Comparison of ENCODE assay signal across 9 cellular contexts in genomic region chr17:66676421-66676820, GRCh38.
DNase-seq lines count a peak whose midpoint lies in the region; ATAC-seq and TF ChIP-seq lines count a peak whose summit lies in the region.
"Had no signal": no experiment of that assay in that cellular context is flagged by ENCODE, and none has a peak within 500 bp of the region (broad histone marks: within the 10 kb centered on the region; RNA-seq: fewer than 3 reads in every experiment).

No MANE protein-coding gene starts in this region.

- no peaks in the 10 kb centered on the region for H3K9me3 ChIP-seq in Caco-2
- peaks cover 5% of the 10 kb centered on the region for H3K9me3 ChIP-seq in smooth muscle cell (replicated peaks; ENCODE audit: low read depth)

- H3K36me3 ChIP-seq in Caco-2 (ENCODE audit: control insufficient read depth, insufficient read depth, low read length) (no peaks in the 10 kb centered on the region), smooth muscle cell (ENCODE audit: low read depth) (no peaks in the 10 kb centered on the region)
- H3K36me3 ChIP-seq: spleen had no signal

- H4K20me1 ChIP-seq in smooth muscle cell (ENCODE audit: low read depth) = no peaks in the 10 kb centered on the region

- 78% methylated on average over 11 of the region's 11 CpGs for WGBS in smooth muscle cell (ENCODE audit: low lambda C conversion rate)

- no peak overlapping the region for H3K4me2 ChIP-seq in smooth muscle cell

- peaks cover 11% of the 10 kb centered on the region for H3K36me3 Mint-ChIP-seq in Caco-2 (ENCODE audit: insufficient read depth, unreplicated experiment)
- H3K36me3 Mint-ChIP-seq in chondrocyte (ENCODE audit: low read depth) = peaks cover 5% of the 10 kb centered on the region
- H3K36me3 Mint-ChIP-seq in osteocyte (ENCODE audit: unreplicated experiment) = peaks cover 5% of the 10 kb centered on the region

- no peaks in the 10 kb centered on the region for H3F3A ChIP-seq in smooth muscle cell (ENCODE audit: low read depth)

- H3K4me1 Mint-ChIP-seq in Caco-2 (ENCODE audit: low read depth, unreplicated experiment) = peaks cover 19% of the 10 kb centered on the region
- H3K4me1 Mint-ChIP-seq in chondrocyte (ENCODE audit: low read depth) = peaks cover 27% of the 10 kb centered on the region
- H3K4me1 Mint-ChIP-seq in osteocyte (ENCODE audit: unreplicated experiment) = peaks cover 14% of the 10 kb centered on the region

- H3K27me3 ChIP-seq in Caco-2 (replicated peaks; ENCODE audit: control insufficient read depth, insufficient read depth, low read length) = no peaks in the 10 kb centered on the region
- H3K27me3 ChIP-seq in smooth muscle cell (ENCODE audit: low read depth) = no peaks in the 10 kb centered on the region
- H3K27me3 ChIP-seq: spleen had no signal

- H3K27me3 Mint-ChIP-seq in Caco-2 (ENCODE audit: insufficient read depth, unreplicated experiment) (no peaks in the 10 kb centered on the region), chondrocyte (ENCODE audit: low read depth) (no peaks in the 10 kb centered on the region), osteocyte (ENCODE audit: unreplicated experiment) (no peaks in the 10 kb centered on the region)

- no TSS peak for BruUV-seq in Caco-2 (replicated peaks; lab: Mats Ljungman, UMichigan)

- DNase-seq in Caco-2 (peak; percentile 65 to 81), LoVo (ENCODE audit: low spot score) (peak; percentile 89), chondrocyte (ENCODE audit: low spot score) (no peak), osteocyte (ENCODE audit: extremely low spot score, unreplicated experiment) (no peak), NCI-H345 treated with DMSO at 0.1 percent for 48 hours (lab: John Stamatoyannopoulos, UW; ENCODE audit: unreplicated experiment) (no peak), smooth muscle cell (lab: John Stamatoyannopoulos, UW; ENCODE audit: unreplicated experiment) (no peak)
- DNase-seq: spleen had no signal

- H3K4me1 ChIP-seq in Caco-2 (peaks cover 13% of the 10 kb centered on the region), smooth muscle cell (ENCODE audit: low read depth) (no peaks in the 10 kb centered on the region)

- no peak overlapping the region for H3K27ac ChIP-seq in smooth muscle cell (ENCODE audit: low read depth)

- H3K4me3 Mint-ChIP-seq in Caco-2 (ENCODE audit: unreplicated experiment) = peak overlapping the region; percentile 13
- no peak overlapping the region for H3K4me3 Mint-ChIP-seq in chondrocyte (ENCODE audit: unreplicated experiment)
- H3K4me3 Mint-ChIP-seq in osteocyte (ENCODE audit: unreplicated experiment) = no peak overlapping the region

- intact Hi-C loops in Caco-2 (cut with micrococcal nuclease; ENCODE audit: unreplicated experiment) = loop anchor here (10.0 kb wide), 1 partner anchor 52 kb away; no protein-coding TSS in a partner anchor

- CTCF ChIA-PET in Caco-2 (lab: Charles Lee) = interaction anchor here (0.6 kb wide), 1 partner anchor 819 kb away, joined by 3 read pairs; no protein-coding TSS in a partner anchor

- ATAC-seq in HG02642 (IDR thresholded peaks at IDR 0.05; ENCODE audit: poor library complexity, unreplicated experiment) = no peak
- ATAC-seq in GM21528 (IDR thresholded peaks at IDR 0.05; ENCODE audit: low FRiP score, unreplicated experiment) = no peak

- TF ChIP-seq CTCF in Caco-2 (IDR thresholded peaks at IDR 0.05; ENCODE audit: insufficient read depth in 1 of 2, low read depth in 1 of 2, low read length in 1 of 2, severe bottlenecking in 1 of 2, unreplicated experiment in 1 of 2) (no peak), chondrocyte (IDR thresholded peaks at IDR 0.05) (no peak), osteocyte (IDR thresholded peaks at IDR 0.05) (no peak), smooth muscle cell (IDR thresholded peaks at IDR 0.05; ENCODE audit: borderline replicate concordance, insufficient read depth, poor library complexity, severe bottlenecking) (no peak)

- POLR2A ChIA-PET in Caco-2 (lab: Charles Lee) = no interaction called here

- H3K79me2 ChIP-seq in smooth muscle cell (ENCODE audit: low read depth) = no peaks in the 10 kb centered on the region

- no peaks in the 10 kb centered on the region for H3K9me3 Mint-ChIP-seq in Caco-2 (ENCODE audit: unreplicated experiment)
- H3K9me3 Mint-ChIP-seq in chondrocyte (ENCODE audit: low read depth) = peaks cover 9% of the 10 kb centered on the region
- peaks cover 5% of the 10 kb centered on the region for H3K9me3 Mint-ChIP-seq in osteocyte (ENCODE audit: unreplicated experiment)

- H3K27ac Mint-ChIP-seq in Caco-2 (ENCODE audit: unreplicated experiment) = no peak overlapping the region
- peak overlapping the region; percentile 51 for H3K27ac Mint-ChIP-seq in chondrocyte (ENCODE audit: unreplicated experiment)
- peak overlapping the region; percentile 23 for H3K27ac Mint-ChIP-seq in osteocyte (ENCODE audit: unreplicated experiment)

- no peak overlapping the region for H2AFZ ChIP-seq in smooth muscle cell (ENCODE audit: low read depth)

- no peak overlapping the region for H3K9ac ChIP-seq in smooth muscle cell (ENCODE audit: low read depth)

- H3K4me3 ChIP-seq in Caco-2 (ENCODE audit: low read depth, low read length) (no peak overlapping the region), smooth muscle cell (no peak overlapping the region)
- H3K4me3 ChIP-seq: spleen had no signal

Comparison
In these comparisons a context has a peak if more than half of its experiments do, and no peak if none do; other contexts are left out.
1. DNase-seq: peak in Caco-2 (2 of 2) and LoVo (single experiment); none in chondrocyte (single experiment), osteocyte (single experiment), NCI-H345 treated with DMSO at 0.1 percent for 48 hours (single experiment) and smooth muscle cell (single experiment).